Comparison of ENCODE assay signal across 15 cellular contexts in the genomic region with DNA sequence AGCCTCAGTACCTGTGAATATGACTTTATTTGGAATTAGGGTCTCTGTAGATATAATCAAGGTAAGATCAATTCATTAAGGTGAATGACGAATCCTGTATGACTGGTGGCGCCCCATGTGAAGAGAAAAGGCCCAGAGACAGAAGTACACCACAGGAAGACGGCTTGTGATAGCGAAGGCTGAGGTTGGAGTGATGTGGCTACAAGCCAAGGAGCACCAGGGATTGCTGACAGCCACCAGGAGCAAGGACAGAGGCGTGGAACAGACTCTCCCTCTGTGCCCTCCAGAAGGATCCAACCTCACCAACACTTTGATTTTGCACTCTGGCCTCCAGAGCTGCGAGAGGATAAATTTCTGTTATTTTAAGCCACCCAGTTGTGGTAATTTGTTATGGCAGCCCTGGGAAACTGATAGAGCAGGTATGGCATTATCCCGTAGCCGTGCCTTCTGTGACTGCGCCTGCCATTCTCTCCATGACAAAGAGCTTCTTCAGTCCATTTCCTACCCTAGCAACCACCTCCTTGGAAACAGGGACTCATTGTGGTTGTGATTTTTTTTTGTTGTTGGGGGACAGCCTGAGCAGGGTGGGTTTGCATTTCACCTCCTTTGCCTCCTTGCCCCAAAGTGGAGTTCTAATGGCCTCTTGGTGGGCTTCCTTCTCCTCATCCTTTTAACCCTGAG. TPM values are rescaled to one million over a fixed set of nuclear protein-coding genes. Genes with fewer than 3 reads are reported as not detected.
DNase-seq lines count a peak whose midpoint lies in the region; ATAC-seq and TF ChIP-seq lines count a peak whose summit lies in the region.
"Had no signal": no experiment of that assay in that cellular context is flagged by ENCODE, and none has a peak within 500 bp of the region (broad histone marks: within the 10 kb centered on the region; RNA-seq: fewer than 3 reads in every experiment).

No MANE protein-coding gene starts in this region.

- no peak overlapping the region for H3K4me2 ChIP-seq in DND-41 (ENCODE audit: insufficient read depth, low read length)
- H3K4me2 ChIP-seq: KMS-11 had no signal

- H3K9me3 Mint-ChIP-seq in chondrocyte (ENCODE audit: low read depth): no peaks in the 10 kb centered on the region
- no peaks in the 10 kb centered on the region for H3K9me3 Mint-ChIP-seq in progenitor cell of endocrine pancreas (ENCODE audit: low read depth)
- H3K9me3 Mint-ChIP-seq: CD4-positive, alpha-beta T cell had no signal

- H3K36me3 ChIP-seq in DND-41 (ENCODE audit: insufficient read depth, low read length) (no peaks in the 10 kb centered on the region), suprapubic skin (no peaks in the 10 kb centered on the region)

- H3K9me3 ChIP-seq in DND-41 (ENCODE audit: insufficient read depth, low read length, severe bottlenecking) (no peaks in the 10 kb centered on the region), suprapubic skin (no peaks in the 10 kb centered on the region)

- no peaks in the 10 kb centered on the region for H3K4me1 ChIP-seq in DND-41 (ENCODE audit: insufficient read depth, low read length)
- H3K4me1 ChIP-seq in suprapubic skin: peaks cover 3% of the 10 kb centered on the region

- no peak overlapping the region for H2AFZ ChIP-seq in DND-41 (ENCODE audit: low read depth, low read length)

- H3K27me3 Mint-ChIP-seq in chondrocyte (ENCODE audit: low read depth) (no peaks in the 10 kb centered on the region), progenitor cell of endocrine pancreas (no peaks in the 10 kb centered on the region)
- H3K27me3 Mint-ChIP-seq: CD4-positive, alpha-beta T cell had no signal

- H3K4me1 Mint-ChIP-seq in chondrocyte (ENCODE audit: low read depth) (peaks cover 3% of the 10 kb centered on the region), progenitor cell of endocrine pancreas (ENCODE audit: low read depth) (peaks cover 11% of the 10 kb centered on the region)

- 87% methylated on average over 9 of the region's 9 CpGs for WGBS in suprapubic skin

- H3K9ac ChIP-seq in DND-41 (ENCODE audit: low read depth, low read length): no peak overlapping the region
- H3K9ac ChIP-seq: KMS-11 had no signal

- no peak for TF ChIP-seq EP300 in suprapubic skin (IDR thresholded peaks at IDR 0.05)

- H3K4me3 ChIP-seq in DND-41 (ENCODE audit: low read depth in 1 of 2, low read length in 2 of 2) (no peak overlapping the region), suprapubic skin (no peak overlapping the region)
- no peak overlapping the region for H3K4me3 ChIP-seq in Jurkat, Clone E6-1 (ENCODE audit: low read length)

- H3K36me3 Mint-ChIP-seq in chondrocyte (ENCODE audit: low read depth) (peaks cover 1% of the 10 kb centered on the region), progenitor cell of endocrine pancreas (ENCODE audit: insufficient read depth) (peaks cover 3% of the 10 kb centered on the region)

- H3K4me3 Mint-ChIP-seq in chondrocyte (ENCODE audit: unreplicated experiment) (no peak overlapping the region), progenitor cell of endocrine pancreas (ENCODE audit: low read depth) (no peak overlapping the region)
- H3K4me3 Mint-ChIP-seq: CD4-positive, alpha-beta T cell had no signal

- H4K20me1 ChIP-seq in DND-41 (ENCODE audit: insufficient read depth, low read length): peaks cover 17% of the 10 kb centered on the region

- H3K27me3 ChIP-seq in DND-41 (ENCODE audit: insufficient read depth, low read length, poor library complexity) (no peaks in the 10 kb centered on the region), suprapubic skin (no peaks in the 10 kb centered on the region)

- peak; percentile 66; the same call in 2 of the 3 replicates for ATAC-seq in DND-41 (ENCODE audit: insufficient read depth, low read depth)

- TF ChIP-seq POLR2A in suprapubic skin (IDR thresholded peaks at IDR 0.05) (no peak), erythroblast (IDR thresholded peaks at IDR 0.05; ENCODE audit: low read length) (no peak)

- H3K27ac ChIP-seq in DND-41 (ENCODE audit: low read length) (no peak overlapping the region), suprapubic skin (no peak overlapping the region)
- H3K27ac ChIP-seq: KMS-11 had no signal

- H3K79me2 ChIP-seq in DND-41 (ENCODE audit: insufficient read depth, low read length): peaks cover 16% of the 10 kb centered on the region; the same call in 1 of the 2 replicates

- DNase-seq in DND-41: peak; percentile 37
- DNase-seq in Jurkat, Clone E6-1 (ENCODE audit: low read depth, low spot score): peak; percentile 69
- peak; percentile 11 for DNase-seq in chondrocyte (ENCODE audit: low spot score)
- no peak for DNase-seq in progenitor cell of endocrine pancreas (ENCODE audit: low spot score, unreplicated experiment)
- no peak for DNase-seq in T-helper 9 cell
- no peak for DNase-seq in suprapubic skin (ENCODE audit: low spot score in 2 of 2)
- no peak for DNase-seq in erythroblast (lab: John Stamatoyannopoulos, UW)
- DNase-seq: ACHN; CD4-positive, alpha-beta T cell; GOT3; NCI-H1092 treated with DMSO at 0.1 percent for 48 hours; NCI-H1694 treated with DMSO at 0.1 percent for 48 hours; NCI-H2171; NCI-H510A had no signal

- TF ChIP-seq CTCF in DND-41 (IDR thresholded peaks at IDR 0.05; ENCODE audit: borderline replicate concordance, extremely low read depth, low read length, poor library complexity, severe bottlenecking) (no peak), chondrocyte (IDR thresholded peaks at IDR 0.05) (no peak), progenitor cell of endocrine pancreas (IDR thresholded peaks at IDR 0.05; ENCODE audit: unreplicated experiment) (no peak), suprapubic skin (IDR thresholded peaks at IDR 0.05) (no peak)

- H3K27ac Mint-ChIP-seq in chondrocyte (ENCODE audit: unreplicated experiment) (peak overlapping the region; percentile 51), progenitor cell of endocrine pancreas (peak overlapping the region; percentile 51)
- H3K27ac Mint-ChIP-seq: CD4-positive, alpha-beta T cell had no signal

RNA-seq across cellular contexts. Expression of a gene that starts 29.6 kb away (rescaled TPM):
- polyA plus RNA-seq in Jurkat, Clone E6-1 (2012; ENCODE audit: insufficient read depth, insufficient read length): 42.2 TPM
- 282 to 293 TPM (median 288 TPM) in 3 replicates for total RNA-seq in chondrocyte
- 141 and 142 TPM in 2 replicates for total RNA-seq in progenitor cell of endocrine pancreas
- 10 to 100 TPM; 50.4 to 71.3 (median 66.3) TPM for total RNA-seq in suprapubic skin

RNA-seq across cellular contexts. Expression of a gene that starts 46.2 kb away (rescaled TPM):
- polyA plus RNA-seq in Jurkat, Clone E6-1 (2012; ENCODE audit: insufficient read depth, insufficient read length): 26.2 TPM
- total RNA-seq in chondrocyte: 30.0 to 37.0 TPM (median 32.3 TPM) in 3 replicates
- 71.9 and 73.8 TPM in 2 replicates for total RNA-seq in progenitor cell of endocrine pancreas
- total RNA-seq in suprapubic skin: 10 to 100 TPM; 15.0 to 45.9 (median 24.4) TPM

RNA-seq across cellular contexts. Expression of a gene that starts 46.4 kb away (rescaled TPM):
- 211 TPM for polyA plus RNA-seq in Jurkat, Clone E6-1 (2012; ENCODE audit: insufficient read depth, insufficient read length)
- total RNA-seq in chondrocyte (42.6 to 46.6 TPM (median 42.9 TPM) in 3 replicates), progenitor cell of endocrine pancreas (45.2 and 52.2 TPM in 2 replicates), suprapubic skin (10 to 100 TPM; 21.2 to 38.1 (median 25.9) TPM)

RNA-seq across cellular contexts. Expression of a gene that starts 52.0 kb away (rescaled TPM):
- polyA plus RNA-seq in Jurkat, Clone E6-1 (2012; ENCODE audit: insufficient read depth, insufficient read length): 21.5 TPM
- total RNA-seq in chondrocyte: 53.6 to 64.8 TPM (median 54.3 TPM) in 3 replicates
- 58.9 and 60.9 TPM in 2 replicates for total RNA-seq in progenitor cell of endocrine pancreas
- 10 to 100 TPM; 12.3 to 22.2 (median 15.5) TPM for total RNA-seq in suprapubic skin

Comparison
In these comparisons a context has a peak if more than half of its experiments do, and no peak if none do; other contexts are left out.
1. DNase-seq: peak in DND-41 (single experiment), Jurkat, Clone E6-1 (single experiment) and chondrocyte (single experiment); none in progenitor cell of endocrine pancreas (single experiment), T-helper 9 cell (single experiment), suprapubic skin (0 of 2) and erythroblast (0 of 2).